ENCODE assay signal across 13 cellular contexts in genomic region chr1:27577504-27578188, GRCh38. TPM values are rescaled to one million over a fixed set of nuclear protein-coding genes. Genes with fewer than 3 reads are reported as not detected.
DNase-seq lines count a peak whose midpoint lies in the region; ATAC-seq and TF ChIP-seq lines count a peak whose summit lies in the region.
"Had no signal": no experiment of that assay in that cellular context is flagged by ENCODE, and none has a peak within 500 bp of the region (broad histone marks: within the 10 kb centered on the region; RNA-seq: fewer than 3 reads in every experiment).

No MANE protein-coding gene starts in this region.

- H3K27me3 ChIP-seq in mammary epithelial cell (ENCODE audit: insufficient read depth, low read length) (no peaks in the 10 kb centered on the region), gastroesophageal sphincter (no peaks in the 10 kb centered on the region), trophoblast cell (ENCODE audit: insufficient read depth, low read length) (no peaks in the 10 kb centered on the region)
- H3K27me3 ChIP-seq: right lobe of liver had no signal

- H3K4me2 ChIP-seq in mammary epithelial cell (ENCODE audit: insufficient read depth, low read depth, low read length) (no peak overlapping the region), trophoblast cell (ENCODE audit: low read length) (no peak overlapping the region)

- H3K23ac ChIP-seq in trophoblast cell (ENCODE audit: low read length), result no peak overlapping the region

- H3K36me3 Mint-ChIP-seq in MCF 10A (ENCODE audit: insufficient read depth, unreplicated experiment) (no peaks in the 10 kb centered on the region), type B pancreatic cell (peaks cover 6% of the 10 kb centered on the region)

- no peak overlapping the region for H2BK5ac ChIP-seq in trophoblast cell (ENCODE audit: low read depth, low read length, poor library complexity)

- peak overlapping the region; percentile 16 for H3K4ac ChIP-seq in trophoblast cell (ENCODE audit: low read depth, low read length)

- ATAC-seq in gastroesophageal sphincter, result no peak
- ATAC-seq: right lobe of liver, SK-N-SH treated with all-trans-retinoic acid at 6 μM for 48 hours had no signal

- TF ChIP-seq CTCF in MCF 10A (IDR thresholded peaks at IDR 0.05; ENCODE audit: unreplicated experiment) (no peak), mammary epithelial cell (conservative IDR thresholded peaks at IDR 0.05 in 1 of 2, IDR thresholded peaks at IDR 0.05 in 1 of 2; ENCODE audit: extremely low read depth in 1 of 2, insufficient read depth in 1 of 2, low read depth in 1 of 2, low read length in 2 of 2) (no peak), gastroesophageal sphincter (IDR thresholded peaks at IDR 0.05) (no peak), type B pancreatic cell (conservative IDR thresholded peaks at IDR 0.05) (no peak)

- H3K9ac ChIP-seq in mammary epithelial cell (ENCODE audit: insufficient read depth, low read length) (no peak overlapping the region), trophoblast cell (ENCODE audit: low read length) (no peak overlapping the region)

- no peak overlapping the region for H4K12ac ChIP-seq in trophoblast cell (ENCODE audit: low read depth, low read length)

- H3K4me1 ChIP-seq in mammary epithelial cell (ENCODE audit: insufficient read depth, low read length) (peaks cover 45% of the 10 kb centered on the region), gastroesophageal sphincter (peaks cover 11 to 99% (median 47%) of the 10 kb centered on the region in 3 donors), trophoblast cell (ENCODE audit: control insufficient read depth in 1 of 2, insufficient read depth in 2 of 2, low read length in 2 of 2) (peaks cover 40 to 42% of the 10 kb centered on the region in 2 experiments)

- BruUV-seq in MCF 10A (replicated peaks; lab: Mats Ljungman, UMichigan), result no TSS peak
- no TSS peak for BruUV-seq in mammary epithelial cell (replicated peaks; lab: Mats Ljungman, UMichigan)

- TF ChIP-seq EP300 in gastroesophageal sphincter (IDR thresholded peaks at IDR 0.05), result no peak

- H3K9me3 ChIP-seq in mammary epithelial cell (replicated peaks; ENCODE audit: insufficient read depth, low read length), result no peaks in the 10 kb centered on the region
- no peaks in the 10 kb centered on the region for H3K9me3 ChIP-seq in gastroesophageal sphincter
- no peaks in the 10 kb centered on the region for H3K9me3 ChIP-seq in trophoblast cell (ENCODE audit: insufficient read depth, low read depth, low read length)
- H3K9me3 ChIP-seq: right lobe of liver had no signal

- no peak for TF ChIP-seq POLR2A in gastroesophageal sphincter (IDR thresholded peaks at IDR 0.05)

- no peaks in the 10 kb centered on the region for H3K9me3 Mint-ChIP-seq in MCF 10A (ENCODE audit: unreplicated experiment)
- H3K9me3 Mint-ChIP-seq in type B pancreatic cell, result no peaks in the 10 kb centered on the region

- peaks cover 32% of the 10 kb centered on the region for H3K79me1 ChIP-seq in trophoblast cell (ENCODE audit: low read length)

- WGBS in mammary epithelial cell (ENCODE audit: low coverage, missing lambda C conversion rate), result 50% methylated on average over 1 of the region's 4 CpGs
- 25% methylated on average over 1 of the region's 4 CpGs; no CpG with 5 or more reads in 1 of the 2 donors for WGBS in gastroesophageal sphincter (ENCODE audit: low coverage in 1 of 2), 2 donors
- no CpG with 5 or more reads among the region's 4 CpGs for WGBS in trophoblast cell (ENCODE audit: extremely low coverage, insufficient coverage, insufficient read length)

- H2AK5ac ChIP-seq in trophoblast cell (ENCODE audit: low read length), result no peak overlapping the region

- no peak overlapping the region for H2BK120ac ChIP-seq in trophoblast cell (ENCODE audit: insufficient read depth, low read length, poor library complexity)

- no peak overlapping the region for H3K18ac ChIP-seq in trophoblast cell (ENCODE audit: low read length)

- in situ Hi-C loops in mammary epithelial cell (cut with MboI; ENCODE audit: low sequenced_read_pairs in 2 of 2), result no loop called here

- H3K27ac ChIP-seq in mammary epithelial cell (ENCODE audit: insufficient read depth, low read depth, low read length), result no peak overlapping the region
- peak overlapping the region; percentile 89 to 98 (median 95) for H3K27ac ChIP-seq in gastroesophageal sphincter
- H3K27ac ChIP-seq in trophoblast cell (ENCODE audit: low read depth, low read length), result peak overlapping the region; percentile 20
- H3K27ac ChIP-seq: right lobe of liver had no signal

- H3K79me2 ChIP-seq in mammary epithelial cell (ENCODE audit: insufficient read depth, low read length) (peaks cover 86% of the 10 kb centered on the region), trophoblast cell (ENCODE audit: control insufficient read depth, insufficient read depth, low read length, poor library complexity) (peaks cover 24% of the 10 kb centered on the region)

- H3K36me3 ChIP-seq in mammary epithelial cell (ENCODE audit: insufficient read depth, low read length) (peaks cover 3% of the 10 kb centered on the region), gastroesophageal sphincter (no peaks in the 10 kb centered on the region), trophoblast cell (ENCODE audit: control insufficient read depth in 1 of 2, insufficient read depth in 2 of 2, low read length in 2 of 2) (peaks cover 5% of the 10 kb centered on the region in 2 experiments)
- H3K36me3 ChIP-seq: right lobe of liver had no signal

- H3K4me3 Mint-ChIP-seq in MCF 10A (ENCODE audit: unreplicated experiment) (no peak overlapping the region), type B pancreatic cell (no peak overlapping the region)

- H2BK12ac ChIP-seq in trophoblast cell (ENCODE audit: low read length), result no peak overlapping the region

- H3K4me3 ChIP-seq in mammary epithelial cell (replicated peaks in 1 of 3; ENCODE audit: insufficient read depth in 1 of 3, low read depth in 2 of 3, low read length in 3 of 3) (no peak overlapping the region), gastroesophageal sphincter (no peak overlapping the region), trophoblast cell (ENCODE audit: low read depth, low read length) (no peak overlapping the region)
- H3K4me3 ChIP-seq: right lobe of liver had no signal

- intact Hi-C loops in MCF 10A (cut with micrococcal nuclease) (no loop called here), mammary epithelial cell (cut with micrococcal nuclease) (no loop called here)

- H4K91ac ChIP-seq in trophoblast cell (ENCODE audit: low read depth, low read length), result no peak overlapping the region

- H3K4me1 Mint-ChIP-seq in MCF 10A (ENCODE audit: insufficient read depth, unreplicated experiment) (peaks cover 30% of the 10 kb centered on the region), type B pancreatic cell (ENCODE audit: unreplicated experiment) (peaks cover 47% of the 10 kb centered on the region)

- no peak for DNase-seq in MCF 10A (ENCODE audit: unreplicated experiment)
- DNase-seq in mammary epithelial cell, result no peak
- DNase-seq in trophoblast cell, result no peak
- no peak for DNase-seq in amygdala (lab: John Stamatoyannopoulos, UW)
- no peak for DNase-seq in germinal center (ENCODE audit: low spot score)
- no peak for DNase-seq in DMS79 treated with DMSO at 0.1 percent for 48 hours (lab: John Stamatoyannopoulos, UW)
- no peak for DNase-seq in type B pancreatic cell (ENCODE audit: extremely low spot score, unreplicated experiment)
- DNase-seq: activated CD4-positive, alpha-beta T cell treated with anti-CD3 and anti-CD28 coated beads, Interleukin-2, amount 50 U/mL, for 1 hour; activated effector memory CD4-positive, alpha-beta T cell treated with anti-CD3 and anti-CD28 coated beads, Interleukin-2, amount 50 U/mL, for 16 hours; right lobe of liver had no signal

- dilution Hi-C loops in mammary epithelial cell (cut with HindIII; ENCODE audit: low sequenced_read_pairs), result loop anchor here (5.0 kb wide), 1 partner anchor 75 kb away; no protein-coding TSS in a partner anchor

- H3K14ac ChIP-seq in trophoblast cell (ENCODE audit: low read length), result no peak overlapping the region

- POLR2A ChIA-PET in MCF 10A (lab: Yijun Ruan, JAX), result interaction anchor here (0.7 to 2.7 kb wide), 4 partner anchors 13 to 94 kb away, joined by 3 to 9 read pairs (median 4); partner anchors contain the start of gene IFI6

- no peak overlapping the region for H4K8ac ChIP-seq in trophoblast cell (ENCODE audit: low read depth, low read length)

- H3K27me3 Mint-ChIP-seq in MCF 10A (ENCODE audit: insufficient read depth, unreplicated experiment) (no peaks in the 10 kb centered on the region), type B pancreatic cell (no peaks in the 10 kb centered on the region)

- H3K27ac Mint-ChIP-seq in MCF 10A (ENCODE audit: low read depth, unreplicated experiment) (peak overlapping the region; percentile 57), type B pancreatic cell (no peak overlapping the region)

- H4K20me1 ChIP-seq in mammary epithelial cell (ENCODE audit: insufficient read depth, low read length), result peaks cover 3% of the 10 kb centered on the region

- CTCF ChIA-PET in MCF 10A (lab: Yijun Ruan, JAX), result interaction anchor here (0.6 to 1.1 kb wide), 4 partner anchors 10 to 76 kb away, joined by 3 to 6 read pairs (median 4); no protein-coding TSS in a partner anchor
- CTCF ChIA-PET in mammary epithelial cell (lab: Charles Lee; ENCODE audit: low non-redundant PET), result no interaction called here

- H2AFZ ChIP-seq in mammary epithelial cell (ENCODE audit: low read depth, low read length), result no peak overlapping the region
- H2AFZ ChIP-seq in trophoblast cell (ENCODE audit: insufficient read depth, low read length, poor library complexity), result no peak overlapping the region

RNA-seq across cellular contexts. Expression of gene AHDC1, which starts 26.3 kb away (rescaled TPM):
- total RNA-seq in MCF 10A (2022), result 18.4 and 25.2 TPM in 2 replicates
- 10 to 100 TPM; 35.3 to 51.8 TPM for total RNA-seq in mammary epithelial cell
- polyA plus RNA-seq in mammary epithelial cell, result 8.0 TPM
- polyA minus RNA-seq in mammary epithelial cell, result 21.4 TPM
- 10 to 100 TPM; 18.2 to 50.3 (median 27.7) TPM for total RNA-seq in gastroesophageal sphincter
- 37.4 and 37.5 TPM in 2 replicates for polyA plus RNA-seq in trophoblast cell (2013)
- 49.3 and 61.0 TPM in 2 replicates for total RNA-seq in type B pancreatic cell (ENCODE audit: low replicate concordance)

RNA-seq across cellular contexts. Expression of gene FGR, which starts 57.3 kb away (rescaled TPM):
- total RNA-seq in MCF 10A (2022), result not detected in 2 replicates
- total RNA-seq in mammary epithelial cell, result under 1 TPM; 0.50 to 0.56 TPM
- polyA plus RNA-seq in mammary epithelial cell, result 0.06 TPM
- polyA minus RNA-seq in mammary epithelial cell, result not detected
- 10 to 100 TPM in 3 of 4 donors, 1 to 10 TPM in 1; 9.2 to 17.8 (median 10.1) TPM for total RNA-seq in gastroesophageal sphincter
- 0.04 TPM in 1 of 2 replicates, not detected in the other for polyA plus RNA-seq in trophoblast cell (2013)
- not detected in 2 replicates for total RNA-seq in type B pancreatic cell (ENCODE audit: low replicate concordance)
- total RNA-seq: G401 had no signal
